Comparison of ENCODE assay signal across 15 cellular contexts in genomic region chr5:4100739-4101138, GRCh38.
DNase-seq lines count a peak whose midpoint lies in the region; ATAC-seq and TF ChIP-seq lines count a peak whose summit lies in the region.
"Had no signal": no experiment of that assay in that cellular context is flagged by ENCODE, and none has a peak within 500 bp of the region (broad histone marks: within the 10 kb centered on the region; RNA-seq: fewer than 3 reads in every experiment).

No MANE protein-coding gene starts in this region.

- intact Hi-C loops in left ventricle myocardium superior (cut with micrococcal nuclease) = no loop called here
- intact Hi-C loops in cardiac septum (cut with DNase I) = no loop called here

- H3K4me3 Mint-ChIP-seq in neural crest cell = no peak overlapping the region
- no peak overlapping the region for H3K4me3 Mint-ChIP-seq in progenitor cell of endocrine pancreas (ENCODE audit: low read depth)
- H3K4me3 Mint-ChIP-seq: CD4-positive, alpha-beta T cell had no signal

- DNase-seq in NCI-H524 (lab: John Stamatoyannopoulos, UW) (peak; percentile 27 to 58), NCI-H524 treated with DMSO at 0.1 percent for 48 hours (lab: John Stamatoyannopoulos, UW) (no peak), left ventricle myocardium superior (no peak), cardiac septum (ENCODE audit: low spot score) (no peak), neural crest cell (ENCODE audit: low read depth, low spot score) (no peak), progenitor cell of endocrine pancreas (ENCODE audit: low spot score, unreplicated experiment) (no peak), GF-D8 (lab: John Stamatoyannopoulos, UW) (no peak)
- DNase-seq: AML-193; Caco-2; CD4-positive, alpha-beta T cell; GDM1; GM23248; H7 had no signal

- TF ChIP-seq CTCF in neural crest cell (conservative IDR thresholded peaks at IDR 0.05) = no peak
- TF ChIP-seq CTCF in progenitor cell of endocrine pancreas (IDR thresholded peaks at IDR 0.05; ENCODE audit: unreplicated experiment) = no peak

- no peaks in the 10 kb centered on the region for H3K27me3 Mint-ChIP-seq in neural crest cell (ENCODE audit: low read depth)
- peaks cover 39% of the 10 kb centered on the region for H3K27me3 Mint-ChIP-seq in progenitor cell of endocrine pancreas
- H3K27me3 Mint-ChIP-seq: CD4-positive, alpha-beta T cell had no signal

- H3K36me3 Mint-ChIP-seq in neural crest cell (ENCODE audit: low read depth) (no peaks in the 10 kb centered on the region), progenitor cell of endocrine pancreas (ENCODE audit: insufficient read depth) (no peaks in the 10 kb centered on the region)

- H3K4me1 Mint-ChIP-seq in neural crest cell (peaks cover 11% of the 10 kb centered on the region), progenitor cell of endocrine pancreas (ENCODE audit: low read depth) (peaks cover 2% of the 10 kb centered on the region)

- ATAC-seq in left ventricle myocardium superior = peak; percentile 59
- ATAC-seq in HG03280 (IDR thresholded peaks at IDR 0.05; ENCODE audit: unreplicated experiment) = no peak
- ATAC-seq: A549 had no signal

- H3K27ac Mint-ChIP-seq in neural crest cell (ENCODE audit: unreplicated experiment) (peak overlapping the region; percentile 58), progenitor cell of endocrine pancreas (peak overlapping the region; percentile 67)
- H3K27ac Mint-ChIP-seq: CD4-positive, alpha-beta T cell had no signal

- H3K9me3 Mint-ChIP-seq in neural crest cell = no peaks in the 10 kb centered on the region
- no peaks in the 10 kb centered on the region for H3K9me3 Mint-ChIP-seq in progenitor cell of endocrine pancreas (ENCODE audit: low read depth)
- H3K9me3 Mint-ChIP-seq: CD4-positive, alpha-beta T cell had no signal

Comparison
In these comparisons a context has a peak if more than half of its experiments do, and no peak if none do; other contexts are left out.
1. DNase-seq: peak in NCI-H524 (2 of 2); none in NCI-H524 treated with DMSO at 0.1 percent for 48 hours (single experiment), left ventricle myocardium superior (single experiment), cardiac septum (single experiment), neural crest cell (single experiment), progenitor cell of endocrine pancreas (single experiment) and GF-D8 (single experiment).